Comparison of ENCODE assay signal across 15 cellular contexts in the genomic region with DNA sequence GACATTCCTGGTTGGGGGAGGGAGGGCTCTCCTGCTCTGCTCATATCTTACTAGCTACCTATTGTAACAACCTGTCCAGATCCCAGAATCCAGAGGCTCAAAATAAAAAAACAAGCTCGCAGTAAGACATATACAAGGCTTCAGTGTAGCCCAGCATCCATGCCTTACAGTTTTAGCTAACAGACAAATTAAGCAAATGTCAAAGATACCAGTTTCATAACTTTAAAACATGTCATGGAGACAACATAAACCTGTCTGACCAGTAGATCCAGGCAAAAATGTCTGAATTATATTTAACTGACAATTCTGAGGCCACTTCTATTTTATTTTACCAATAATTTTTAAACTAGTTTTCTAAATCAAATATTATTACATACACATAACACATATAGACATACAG.
DNase-seq lines count a peak whose midpoint lies in the region; ATAC-seq, FAIRE-seq and TF ChIP-seq lines count a peak whose summit lies in the region.
"Had no signal": no experiment of that assay in that cellular context is flagged by ENCODE, and none has a peak within 500 bp of the region (broad histone marks: within the 10 kb centered on the region; RNA-seq: fewer than 3 reads in every experiment).

No MANE protein-coding gene starts in this region.

- no TSS peak for BruUV-seq in GM12878 (replicated peaks; lab: Mats Ljungman, UMichigan)

- H4K20me1 ChIP-seq in GM12878 (ENCODE audit: control insufficient read depth, insufficient read depth) = no peaks in the 10 kb centered on the region

- intact Hi-C loops in GM12878 (cut with micrococcal nuclease; ENCODE audit: unreplicated experiment) (no loop called here), esophagus muscularis mucosa (cut with DNase I) (no loop called here)

- POLR2A ChIA-PET in HEK293 (lab: Yijun Ruan, JAX) (no interaction called here), GM12878 (lab: Charles Lee) (no interaction called here)

- no peak for TF ChIP-seq RAD21 in GM12878 (IDR thresholded peaks at IDR 0.05; ENCODE audit: insufficient read depth, low read depth, low read length)

- H3K4me2 ChIP-seq in GM12878 (ENCODE audit: control insufficient read depth, insufficient read depth) = no peak overlapping the region

- no peak for FAIRE-seq in GM12878 (lab: Jason Lieb, UNC)
- FAIRE-seq: A204.1, GM19239, H54 had no signal

- TF ChIP-seq POLR2A in GM12878 (IDR thresholded peaks at IDR 0.05; ENCODE audit: low read depth, low read length) (no peak), esophagus muscularis mucosa (IDR thresholded peaks at IDR 0.05; ENCODE audit: low read depth) (no peak)

- DNase-seq in GM12878 (ENCODE audit: low read depth, low spot score) = no peak
- DNase-seq in epithelial cell of esophagus (ENCODE audit: low read depth) = peak; percentile 10
- DNase-seq in GM19240 (ENCODE audit: insufficient read length, low spot score) = no peak
- DNase-seq in esophagus muscularis mucosa (ENCODE audit: extremely low spot score) = no peak
- DNase-seq: C1 segment of cervical spinal cord; CD4-positive, alpha-beta T cell; DND-41; GDM1; GM23248 had no signal

- H3K4me3 ChIP-seq in HEK293 (ENCODE audit: low read depth, low read length) = no peak overlapping the region
- H3K4me3 ChIP-seq in GM12878 = no peak overlapping the region
- H3K4me3 ChIP-seq in epithelial cell of esophagus (ENCODE audit: low read length) = no peak overlapping the region
- H3K4me3 ChIP-seq in esophagus muscularis mucosa = no peak overlapping the region
- H3K4me3 ChIP-seq: GM23248 had no signal

- SMC1A ChIA-PET in GM12878 (lab: Charles Lee; ENCODE audit: uncharacterized antibody, unreplicated experiment) = interaction anchor here (0.6 kb wide), 1 partner anchor 212 kb away, joined by 3 read pairs; no protein-coding TSS in a partner anchor

- H3K9ac ChIP-seq in GM12878 (ENCODE audit: control insufficient read depth, insufficient read depth, low read length) = no peak overlapping the region
- H3K9ac ChIP-seq: GM23248 had no signal

- RAD21 ChIA-PET in GM12878 (lab: Charles Lee; ENCODE audit: unreplicated experiment) = no interaction called here

- H3K27ac ChIP-seq in HEK293 (ENCODE audit: extremely low read depth, low read depth, low read length) (no peak overlapping the region), GM12878 (ENCODE audit: control insufficient read depth, insufficient read depth) (no peak overlapping the region), esophagus muscularis mucosa (replicated peaks in 1 of 4) (no peak overlapping the region)
- H3K27ac ChIP-seq: GM23248 had no signal

- no peak for ATAC-seq in GM12878
- ATAC-seq in GM21360 (IDR thresholded peaks at IDR 0.05; ENCODE audit: unreplicated experiment) = no peak
- no peak for ATAC-seq in HG03460 (IDR thresholded peaks at IDR 0.05; ENCODE audit: unreplicated experiment)

- no peaks in the 10 kb centered on the region for H3K9me3 ChIP-seq in HEK293 (ENCODE audit: control insufficient read depth, insufficient read depth, low read depth, low read length)
- H3K9me3 ChIP-seq in GM12878 (replicated peaks; ENCODE audit: control insufficient read depth, insufficient read depth, low read length) = peaks cover 5% of the 10 kb centered on the region; the same call in 2 of the 3 replicates
- H3K9me3 ChIP-seq in esophagus muscularis mucosa = peaks cover 0 to 43% (median 29%) of the 10 kb centered on the region in 4 donors

- TF ChIP-seq EP300 in GM12878 (IDR thresholded peaks at IDR 0.05; ENCODE audit: borderline replicate concordance in 1 of 2, control insufficient read depth in 1 of 2, low read depth in 2 of 2, low read length in 2 of 2) (no peak), esophagus muscularis mucosa (IDR thresholded peaks at IDR 0.05) (no peak)

- TF ChIP-seq CTCF in HEK293 (tag by site-specific recombination; IDR thresholded peaks at IDR 0.05) (no peak), GM12878 (IDR thresholded peaks at IDR 0.05 in 2 of 3, conservative IDR thresholded peaks at IDR 0.05 in 1 of 3; ENCODE audit: control insufficient read depth in 2 of 3, extremely low read depth in 1 of 3, insufficient read depth in 1 of 3, low read depth in 3 of 3, low read length in 3 of 3) (no peak), epithelial cell of esophagus (IDR thresholded peaks at IDR 0.05; ENCODE audit: insufficient read depth, low read depth, low read length, missing control alignments) (no peak), esophagus muscularis mucosa (IDR thresholded peaks at IDR 0.05) (no peak)

- H3K4me1 ChIP-seq in HEK293 (ENCODE audit: control insufficient read depth, insufficient read depth, low read length) (0 out of 2 replicates have a peak, but pooled peaks cover 3% of the 10 kb centered on the region), GM12878 (ENCODE audit: control insufficient read depth, insufficient read depth, low read length) (no peaks in the 10 kb centered on the region), esophagus muscularis mucosa (no peaks in the 10 kb centered on the region)

- no peaks in the 10 kb centered on the region for H3K36me3 ChIP-seq in HEK293 (ENCODE audit: control insufficient read depth in 2 of 2, insufficient read depth in 1 of 2, low read length in 2 of 2)
- H3K36me3 ChIP-seq in GM12878 (ENCODE audit: control insufficient read depth in 2 of 2, insufficient read depth in 2 of 2, low read length in 1 of 2) = no peaks in the 10 kb centered on the region
- peaks cover 0 to 3% (median 0%) of the 10 kb centered on the region in 4 donors for H3K36me3 ChIP-seq in esophagus muscularis mucosa

- WGBS in GM12878 (ENCODE audit: insufficient coverage, insufficient replicate concordance, low lambda C conversion rate, missing lambda C conversion rate) = 95% methylated on average over 1 of the region's 1 CpG
- WGBS in esophagus muscularis mucosa = 94% methylated on average over 1 of the region's 1 CpG

- CTCF ChIA-PET in HEK293 (lab: Yijun Ruan, JAX) = interaction anchor here (0.6 kb wide), 1 partner anchor 54 kb away, joined by 3 read pairs; no protein-coding TSS in a partner anchor
- CTCF ChIA-PET in GM12878 (lab: Yijun Ruan, JAX) = interaction anchor here (1.0 to 1.2 kb wide), 2 partner anchors 21 to 35 kb away, joined by 3 read pairs; no protein-coding TSS in a partner anchor

- H3K27me3 ChIP-seq in GM12878 (replicated peaks in 1 of 2; ENCODE audit: control insufficient read depth in 2 of 2, insufficient read depth in 2 of 2, low read length in 1 of 2) (no peaks in the 10 kb centered on the region), esophagus muscularis mucosa (no peaks in the 10 kb centered on the region)

- H3K79me2 ChIP-seq in GM12878 (ENCODE audit: control insufficient read depth, insufficient read depth, low read length) = no peaks in the 10 kb centered on the region

- no peak overlapping the region for H2AFZ ChIP-seq in GM12878 (ENCODE audit: control insufficient read depth, low read depth, low read length)
- H2AFZ ChIP-seq: GM23248 had no signal

- in situ Hi-C loops in GM12878 (cut with MboI) = no loop called here

TF ChIP-seq in HEK293, 187 proteins besides CTCF, POLR2A, EP300 and RAD21:
- no peak for TF ChIP-seq ZBTB48 (tag by site-specific recombination; IDR thresholded peaks at IDR 0.05)
- peak; percentile 93 for TF ChIP-seq SETDB1 (IDR thresholded peaks at IDR 0.05; ENCODE audit: insufficient read length, low read length)
- TF ChIP-seq TRIM28 (IDR thresholded peaks at IDR 0.05; ENCODE audit: borderline replicate concordance, low read length) = peak; percentile 91; the same call in 1 of the 2 replicates
- TF ChIP-seq ZNF626 (tag by site-specific recombination; IDR thresholded peaks at IDR 0.05) = peak; percentile 72; the same call in 1 of the 2 replicates
- no peak for TF ChIP-seq ZNF114 (tag by site-specific recombination; IDR thresholded peaks at IDR 0.05)
- 0 out of 2 replicates have a peak, but pooled peaks have one; percentile 21 for TF ChIP-seq ZNF549 (tag by site-specific recombination; IDR thresholded peaks at IDR 0.05)

TF ChIP-seq in GM12878, 131 proteins besides CTCF, POLR2A, EP300 and RAD21:
- TF ChIP-seq SMAD5 (IDR thresholded peaks at IDR 0.05; ENCODE audit: low read depth) (no peak), YY1 (IDR thresholded peaks at IDR 0.05; ENCODE audit: low read depth, low read length) (no peak), ZNF622 (IDR thresholded peaks at IDR 0.05) (no peak), CBX5 (IDR thresholded peaks at IDR 0.05; ENCODE audit: low read depth) (peak; percentile 54; the same call in 1 of the 2 replicates), TCF7 (IDR thresholded peaks at IDR 0.05; ENCODE audit: borderline replicate concordance) (no peak), FOXM1 (IDR thresholded peaks at IDR 0.05; ENCODE audit: low read depth, low read length) (no peak)
- TF ChIP-seq, protein P1, sequence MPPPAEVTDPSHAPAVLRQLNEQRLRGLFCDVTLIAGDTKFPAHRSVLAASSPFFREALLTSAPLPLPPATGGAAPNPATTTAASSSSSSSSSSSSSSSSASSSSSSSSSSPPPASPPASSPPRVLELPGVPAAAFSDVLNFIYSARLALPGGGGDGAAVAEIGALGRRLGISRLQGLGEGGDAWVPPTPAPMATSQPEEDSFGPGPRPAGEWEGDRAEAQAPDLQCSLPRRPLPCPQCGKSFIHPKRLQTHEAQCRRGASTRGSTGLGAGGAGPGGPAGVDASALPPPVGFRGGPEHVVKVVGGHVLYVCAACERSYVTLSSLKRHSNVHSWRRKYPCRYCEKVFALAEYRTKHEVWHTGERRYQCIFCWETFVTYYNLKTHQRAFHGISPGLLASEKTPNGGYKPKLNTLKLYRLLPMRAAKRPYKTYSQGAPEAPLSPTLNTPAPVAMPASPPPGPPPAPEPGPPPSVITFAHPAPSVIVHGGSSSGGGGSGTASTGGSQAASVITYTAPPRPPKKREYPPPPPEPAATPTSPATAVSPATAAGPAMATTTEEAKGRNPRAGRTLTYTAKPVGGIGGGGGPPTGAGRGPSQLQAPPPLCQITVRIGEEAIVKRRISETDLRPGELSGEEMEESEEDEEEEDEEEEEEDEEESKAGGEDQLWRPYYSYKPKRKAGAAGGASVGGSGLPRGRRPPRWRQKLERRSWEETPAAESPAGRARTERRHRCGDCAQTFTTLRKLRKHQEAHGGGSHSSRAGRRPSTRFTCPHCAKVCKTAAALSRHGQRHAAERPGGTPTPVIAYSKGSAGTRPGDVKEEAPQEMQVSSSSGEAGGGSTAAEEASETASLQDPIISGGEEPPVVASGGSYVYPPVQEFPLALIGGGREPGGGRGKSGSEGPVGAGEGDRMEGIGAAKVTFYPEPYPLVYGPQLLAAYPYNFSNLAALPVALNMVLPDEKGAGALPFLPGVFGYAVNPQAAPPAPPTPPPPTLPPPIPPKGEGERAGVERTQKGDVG (CRISPR knock-in tag; IDR thresholded peaks at IDR 0.05) = no peak
